In the genomic region with DNA sequence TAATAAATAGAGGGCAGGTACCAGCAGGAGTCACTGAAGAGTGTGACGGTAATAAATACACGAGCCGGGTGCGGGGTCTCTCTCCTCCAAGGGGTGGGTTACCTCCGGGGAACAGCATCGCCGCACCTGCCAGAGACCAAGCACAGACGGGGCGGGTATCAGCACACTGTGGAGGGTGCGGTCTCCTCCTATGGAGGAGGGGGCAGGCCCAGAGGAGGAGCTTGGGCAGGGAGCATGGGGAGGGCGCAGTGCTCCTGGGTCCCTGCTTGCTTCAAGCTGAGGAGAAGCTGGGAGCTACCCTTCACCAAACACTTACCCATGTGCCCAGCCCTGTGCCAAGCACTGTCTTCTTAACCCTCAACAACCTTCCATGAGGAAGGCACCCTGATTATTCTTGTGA, we compare ENCODE assay signal across 9 cellular contexts. TPM values are rescaled to one million over a fixed set of nuclear protein-coding genes. Genes with fewer than 3 reads are reported as not detected.
DNase-seq lines count a peak whose midpoint lies in the region; ATAC-seq and TF ChIP-seq lines count a peak whose summit lies in the region.
"Had no signal": no experiment of that assay in that cellular context is flagged by ENCODE, and none has a peak within 500 bp of the region (broad histone marks: within the 10 kb centered on the region; RNA-seq: fewer than 3 reads in every experiment).

No MANE protein-coding gene starts in this region.

- H3K27ac Mint-ChIP-seq in central memory CD8-positive, alpha-beta T cell (ENCODE audit: low read depth), result peak overlapping the region; percentile 86
- H3K27ac Mint-ChIP-seq in osteocyte (ENCODE audit: unreplicated experiment), result no peak overlapping the region

- DNase-seq in activated CD4-positive, alpha-beta T cell treated with anti-CD3 and anti-CD28 coated beads for 48 hours, result peak; percentile 45
- no peak for DNase-seq in activated CD4-positive, alpha-beta T cell treated with anti-CD3 and anti-CD28 coated beads for 4 hours
- DNase-seq in central memory CD8-positive, alpha-beta T cell (ENCODE audit: low spot score in 2 of 2), result no peak
- DNase-seq in stimulated activated CD8-positive, alpha-beta memory T cell treated with anti-CD3 and anti-CD28 coated beads, Interleukin-4, amount 100 ng/mL, for 48 hours, result peak; percentile 44
- DNase-seq in GF-D8 (lab: John Stamatoyannopoulos, UW) (no peak), osteocyte (ENCODE audit: extremely low spot score, unreplicated experiment) (no peak), 8988T (no peak)
- DNase-seq: NCI-H2081 treated with DMSO at 0.1 percent for 48 hours had no signal

- peak; percentile 47 for ATAC-seq in HG03045 (IDR thresholded peaks at IDR 0.05; ENCODE audit: unreplicated experiment)
- ATAC-seq in central memory CD8-positive, alpha-beta T cell (replicated peaks; ENCODE audit: extremely low read depth, poor library complexity, severe bottlenecking), result no peak

- no peaks in the 10 kb centered on the region for H3K9me3 Mint-ChIP-seq in central memory CD8-positive, alpha-beta T cell
- no peaks in the 10 kb centered on the region for H3K9me3 Mint-ChIP-seq in osteocyte (ENCODE audit: unreplicated experiment)

- no peaks in the 10 kb centered on the region for H3K36me3 Mint-ChIP-seq in central memory CD8-positive, alpha-beta T cell (ENCODE audit: insufficient read depth)
- no peaks in the 10 kb centered on the region for H3K36me3 Mint-ChIP-seq in osteocyte (ENCODE audit: unreplicated experiment)

- no peaks in the 10 kb centered on the region for H3K27me3 Mint-ChIP-seq in central memory CD8-positive, alpha-beta T cell
- peaks cover 2% of the 10 kb centered on the region for H3K27me3 Mint-ChIP-seq in osteocyte (ENCODE audit: unreplicated experiment)

- TF ChIP-seq CTCF in osteocyte (IDR thresholded peaks at IDR 0.05), result no peak

- peaks cover 27% of the 10 kb centered on the region for H3K4me1 Mint-ChIP-seq in central memory CD8-positive, alpha-beta T cell
- peaks cover 31% of the 10 kb centered on the region for H3K4me1 Mint-ChIP-seq in osteocyte (ENCODE audit: unreplicated experiment)

- peak overlapping the region; percentile 69 for H3K4me3 Mint-ChIP-seq in central memory CD8-positive, alpha-beta T cell
- H3K4me3 Mint-ChIP-seq in osteocyte (ENCODE audit: unreplicated experiment), result no peak overlapping the region

RNA-seq across cellular contexts. Expression of a gene that starts 12.8 kb away (rescaled TPM):
- total RNA-seq in osteocyte, result 3.5 and 3.9 TPM in 2 replicates

RNA-seq across cellular contexts. Expression of a gene that starts 19.5 kb away (rescaled TPM):
- total RNA-seq in osteocyte, result 0.65 and 0.97 TPM in 2 replicates

Comparison
In these comparisons a context has a peak if more than half of its experiments do, and no peak if none do; other contexts are left out.
1. DNase-seq: peak in activated CD4-positive, alpha-beta T cell treated with anti-CD3 and anti-CD28 coated beads for 48 hours (single experiment) and stimulated activated CD8-positive, alpha-beta memory T cell treated with anti-CD3 and anti-CD28 coated beads, Interleukin-4, amount 100 ng/mL, for 48 hours (single experiment); none in activated CD4-positive, alpha-beta T cell treated with anti-CD3 and anti-CD28 coated beads for 4 hours (0 of 2), central memory CD8-positive, alpha-beta T cell (0 of 2), GF-D8 (single experiment), osteocyte (single experiment) and 8988T (single experiment).